In genomic region chr20:5608448-5609161, GRCh38 we compare ENCODE assay signal across 8 cellular contexts. TPM values are rescaled to one million over a fixed set of nuclear protein-coding genes. Genes with fewer than 3 reads are reported as not detected.
A peak's percentile ranks its signal among the peaks of the same experiment; 100 is the strongest.
DNase-seq lines count a peak whose midpoint lies in the region; ATAC-seq, FAIRE-seq and TF ChIP-seq lines count a peak whose summit lies in the region.
"Had no signal": no experiment of that assay in that cellular context is flagged by ENCODE, and none has a peak within 500 bp of the region (broad histone marks: within the 10 kb centered on the region; RNA-seq: fewer than 3 reads in every experiment).

No MANE protein-coding gene starts in this region.

- DNase-seq in GM19239 (ENCODE audit: insufficient read length, low spot score) (no peak), prostate gland (ENCODE audit: low spot score) (no peak), HEK293T (ENCODE audit: extremely low spot score) (no peak), NCI-H526 (lab: John Stamatoyannopoulos, UW) (no peak)

- TF ChIP-seq CTCF in OCI-LY3 (IDR thresholded peaks at IDR 0.05; ENCODE audit: low read depth, low read length) = no peak
- TF ChIP-seq CTCF in prostate gland (IDR thresholded peaks at IDR 0.05) = no peak

- peak overlapping the region; percentile 79 for H3K9ac ChIP-seq in OCI-LY3 (ENCODE audit: low read length)

- no peak overlapping the region for H2AFZ ChIP-seq in OCI-LY3 (ENCODE audit: low read depth, low read length)

- POLR2A ChIA-PET in HEK293T (lab: Yijun Ruan, JAX) = interaction anchor here (0.6 kb wide), 1 partner anchor 309 kb away, joined by 5 read pairs; no protein-coding TSS in a partner anchor

- peaks cover 59% of the 10 kb centered on the region for H4K20me1 ChIP-seq in OCI-LY3 (ENCODE audit: insufficient read depth, low read length)

- CTCF ChIA-PET in HEK293T (lab: Yijun Ruan, JAX) = no interaction called here

- H3K4me1 ChIP-seq in OCI-LY3 (ENCODE audit: low read length) = peaks cover 57% of the 10 kb centered on the region
- peaks cover 5% of the 10 kb centered on the region for H3K4me1 ChIP-seq in ectodermal cell (ENCODE audit: control insufficient read depth, insufficient read depth, low read length)
- no peaks in the 10 kb centered on the region for H3K4me1 ChIP-seq in prostate gland (replicated peaks)

- H3K9me3 ChIP-seq in OCI-LY3 (ENCODE audit: insufficient read depth, low read length) = no peaks in the 10 kb centered on the region
- H3K9me3 ChIP-seq in ectodermal cell (ENCODE audit: control insufficient read depth, low read length) = no peaks in the 10 kb centered on the region
- no peaks in the 10 kb centered on the region for H3K9me3 ChIP-seq in prostate gland

- intact Hi-C loops in prostate gland (cut with DNase I) = no loop called here

- peaks cover 70% of the 10 kb centered on the region for H3K79me2 ChIP-seq in OCI-LY3 (ENCODE audit: low read length)

- ATAC-seq in GM19463 (IDR thresholded peaks at IDR 0.05; ENCODE audit: unreplicated experiment) = no peak

- H3K27me3 ChIP-seq in OCI-LY3 (ENCODE audit: low read depth, low read length) (no peaks in the 10 kb centered on the region), ectodermal cell (ENCODE audit: control insufficient read depth, insufficient read depth, low read length, poor library complexity, severe bottlenecking) (no peaks in the 10 kb centered on the region), prostate gland (replicated peaks; ENCODE audit: insufficient read depth) (no peaks in the 10 kb centered on the region)

- peak; percentile 73 for FAIRE-seq in GM19239 (lab: Jason Lieb, UNC)
- FAIRE-seq: TTC549 had no signal

- H3K4me3 ChIP-seq in OCI-LY3 (ENCODE audit: low read length) (peak overlapping the region; percentile 87), ectodermal cell (ENCODE audit: insufficient read depth, low read depth, low read length) (peak overlapping the region; percentile 22), prostate gland (peak overlapping the region in 1 of 2 donors; percentile 75)

- H3K4me2 ChIP-seq in OCI-LY3 (ENCODE audit: low read length) = peak overlapping the region; percentile 87

- no peak for TF ChIP-seq POLR2A in prostate gland (IDR thresholded peaks at IDR 0.05)

- no peak overlapping the region for H3K27ac ChIP-seq in OCI-LY3 (ENCODE audit: low read length)
- no peak overlapping the region for H3K27ac ChIP-seq in ectodermal cell (ENCODE audit: insufficient read depth, low read depth, low read length, poor library complexity, severe bottlenecking)
- peak overlapping the region; percentile 95 to 97 for H3K27ac ChIP-seq in prostate gland

- peaks cover 30% of the 10 kb centered on the region for H3K36me3 ChIP-seq in OCI-LY3 (replicated peaks; ENCODE audit: low read depth, low read length)
- H3K36me3 ChIP-seq in ectodermal cell (ENCODE audit: control insufficient read depth, insufficient read depth, low read length) = no peaks in the 10 kb centered on the region
- H3K36me3 ChIP-seq in prostate gland = no peaks in the 10 kb centered on the region

- 91 to 92% methylated on average over 4 of the region's 4 CpGs for WGBS in ectodermal cell, 2 experiments
- 12% methylated on average over 4 of the region's 4 CpGs for WGBS in prostate gland

TF ChIP-seq in HEK293T, 16 proteins besides CTCF, POLR2A, EP300 and RAD21:
- TF ChIP-seq ZNF384 (IDR thresholded peaks at IDR 0.05) (no peak), BHLHE40 (IDR thresholded peaks at IDR 0.05; ENCODE audit: borderline replicate concordance) (no peak), SP1 (IDR thresholded peaks at IDR 0.05) (no peak), ELF4 (IDR thresholded peaks at IDR 0.05) (no peak), CTBP1 (IDR thresholded peaks at IDR 0.05; ENCODE audit: borderline replicate concordance) (no peak), NFRKB (IDR thresholded peaks at IDR 0.05) (no peak), TARDBP (IDR thresholded peaks at IDR 0.05) (no peak), FOXA1 (IDR thresholded peaks at IDR 0.05) (no peak), SUZ12 (IDR thresholded peaks at IDR 0.05) (no peak), ARNT (IDR thresholded peaks at IDR 0.05) (no peak), PKNOX1 (IDR thresholded peaks at IDR 0.05) (no peak)
TF ChIP-seq in HEK293T: peak in this region for 0.

RNA-seq across cellular contexts. Expression of gene GPCPD1, which starts 2.2 kb away (rescaled TPM):
- polyA plus RNA-seq in ectodermal cell (2013, experiment 1 of 4) = 14.4 TPM
- 26.9 TPM for polyA plus RNA-seq in ectodermal cell (2013, experiment 2 of 4)
- 18.6 TPM for polyA plus RNA-seq in ectodermal cell (2013, experiment 3 of 4)
- polyA plus RNA-seq in ectodermal cell (2013, experiment 4 of 4) = 21.0 TPM
- total RNA-seq in prostate gland = 10 to 100 TPM; 12.6 to 25.7 TPM

Comparison
In these comparisons a context has a peak if more than half of its experiments do, and no peak if none do; other contexts are left out.
1. H3K27ac ChIP-seq: peak in prostate gland (2 of 2); none in OCI-LY3 (single experiment) and ectodermal cell (single experiment).